18 cellular contexts compared by ENCODE assay signal in genomic region chr12:97968641-97969171, GRCh38.
"Had no signal": no experiment of that assay in that cellular context is flagged by ENCODE, and none has a peak within 500 bp of the region (broad histone marks: within the 10 kb centered on the region; RNA-seq: fewer than 3 reads in every experiment).

No MANE protein-coding gene starts in this region.

- H3K27ac Mint-ChIP-seq: activated B cell treated with CpG ODN at 0.5 μM for 24 hours; activated naive CD4-positive, alpha-beta T cell treated with anti-CD3 and anti-CD28 coated beads for 36 hours; activated naive CD8-positive, alpha-beta T cell treated with anti-CD3 and anti-CD28 coated beads, Interleukin-2, amount 50 U/mL, for 24 hours; activated T-helper 17 cell treated with anti-CD3 and anti-CD28 coated beads, Interleukin-2, amount 50 U/mL, for 72 hours; endodermal cell; stimulated activated naive CD8-positive, alpha-beta T cell treated with anti-CD3 and anti-CD28 coated beads, Interleukin-15, Interleukin-2, amounts not matched to agents 100 ng/mL and 50 ng/mL, for 24 hours had no signal

- H3K27me3 Mint-ChIP-seq: activated naive CD8-positive, alpha-beta T cell treated with anti-CD3 and anti-CD28 coated beads, Interleukin-2, amount 50 U/mL, for 24 hours; stimulated activated naive CD8-positive, alpha-beta T cell treated with anti-CD3 and anti-CD28 coated beads, Interleukin-15, Interleukin-2, amounts not matched to agents 100 ng/mL and 50 ng/mL, for 24 hours had no signal

- H3K4me3 Mint-ChIP-seq: activated B cell treated with CpG ODN at 0.5 μM for 24 hours; activated naive CD4-positive, alpha-beta T cell treated with anti-CD3 and anti-CD28 coated beads for 36 hours; activated naive CD8-positive, alpha-beta T cell treated with anti-CD3 and anti-CD28 coated beads, Interleukin-2, amount 50 U/mL, for 24 hours; activated T-helper 17 cell treated with anti-CD3 and anti-CD28 coated beads, Interleukin-2, amount 50 U/mL, for 72 hours; endodermal cell; neural crest cell; stimulated activated naive CD8-positive, alpha-beta T cell treated with anti-CD3 and anti-CD28 coated beads, Interleukin-15, Interleukin-2, amounts not matched to agents 100 ng/mL and 50 ng/mL, for 24 hours had no signal

- ATAC-seq: activated naive CD8-positive, alpha-beta T cell treated with anti-CD3 and anti-CD28 coated beads, Interleukin-2, amount 50 U/mL, for 24 hours; activated T-helper 17 cell treated with anti-CD3 and anti-CD28 coated beads, Interleukin-2, amount 50 U/mL, for 72 hours; heart right ventricle; sciatic nerve; upper lobe of right lung had no signal

- H3K4me1 Mint-ChIP-seq: activated B cell treated with CpG ODN at 0.5 μM for 24 hours; activated naive CD8-positive, alpha-beta T cell treated with anti-CD3 and anti-CD28 coated beads, Interleukin-2, amount 50 U/mL, for 24 hours; activated T-helper 17 cell treated with anti-CD3 and anti-CD28 coated beads, Interleukin-2, amount 50 U/mL, for 72 hours; neural crest cell had no signal

- H3K9me3 Mint-ChIP-seq: activated B cell treated with CpG ODN at 0.5 μM for 24 hours; activated naive CD4-positive, alpha-beta T cell treated with anti-CD3 and anti-CD28 coated beads for 36 hours; activated naive CD8-positive, alpha-beta T cell treated with anti-CD3 and anti-CD28 coated beads, Interleukin-2, amount 50 U/mL, for 24 hours; activated T-helper 17 cell treated with anti-CD3 and anti-CD28 coated beads, Interleukin-2, amount 50 U/mL, for 72 hours; endodermal cell; neural crest cell; stimulated activated naive CD8-positive, alpha-beta T cell treated with anti-CD3 and anti-CD28 coated beads, Interleukin-15, Interleukin-2, amounts not matched to agents 100 ng/mL and 50 ng/mL, for 24 hours had no signal

- DNase-seq: activated B cell treated with CpG ODN at 0.5 μM for 24 hours; activated CD4-positive, alpha-beta T cell treated with anti-CD3 and anti-CD28 coated beads for 48 hours; activated CD8-positive, alpha-beta memory T cell treated with anti-CD3 and anti-CD28 coated beads, Interleukin-2, amount 50 U/mL, for 48 hours; activated naive CD4-positive, alpha-beta T cell treated with anti-CD3 and anti-CD28 coated beads for 36 hours; activated naive CD8-positive, alpha-beta T cell treated with anti-CD3 and anti-CD28 coated beads, Interleukin-2, amount 50 U/mL, for 24 hours; aorta; dermis blood vessel endothelial cell; endodermal cell; heart right ventricle; islet precursor cell; midbrain; ovary; T-helper 2 cell; upper lobe of right lung had no signal
